ENCODE assay signal across 21 cellular contexts in genomic region chr13:81676008-81676407, GRCh38.
"Had no signal": no experiment of that assay in that cellular context is flagged by ENCODE, and none has a peak within 500 bp of the region (broad histone marks: within the 10 kb centered on the region; RNA-seq: fewer than 3 reads in every experiment).

No MANE protein-coding gene starts in this region.

- H3K4me3 Mint-ChIP-seq: immature natural killer cell, memory B cell, mesothelial cell of epicardium, naive B cell had no signal

- H3K4me1 Mint-ChIP-seq: immature natural killer cell, memory B cell, mesothelial cell of epicardium, naive B cell had no signal

- H3K27me3 Mint-ChIP-seq: memory B cell, naive B cell had no signal

- DNase-seq: dermis blood vessel endothelial cell; dorsolateral prefrontal cortex; effector CD4-positive, alpha-beta T cell; effector memory CD4-positive, alpha-beta T cell; foreskin keratinocyte; heart left ventricle; hypothalamus; immature natural killer cell; islet precursor cell; kidney; kidney glomerular epithelial cell; left colon; left ventricle myocardium inferior; mammary epithelial cell; mesendoderm; mucosa of descending colon; naive B cell had no signal

- ATAC-seq: foreskin keratinocyte, gastroesophageal sphincter, heart left ventricle, left colon, left lobe of liver, mucosa of descending colon had no signal

- H3K27ac Mint-ChIP-seq: immature natural killer cell, memory B cell, mesothelial cell of epicardium, naive B cell had no signal

- H3K36me3 Mint-ChIP-seq: memory B cell, naive B cell had no signal
